Comparison of ENCODE assay signal across 1 cellular context in the genomic region with DNA sequence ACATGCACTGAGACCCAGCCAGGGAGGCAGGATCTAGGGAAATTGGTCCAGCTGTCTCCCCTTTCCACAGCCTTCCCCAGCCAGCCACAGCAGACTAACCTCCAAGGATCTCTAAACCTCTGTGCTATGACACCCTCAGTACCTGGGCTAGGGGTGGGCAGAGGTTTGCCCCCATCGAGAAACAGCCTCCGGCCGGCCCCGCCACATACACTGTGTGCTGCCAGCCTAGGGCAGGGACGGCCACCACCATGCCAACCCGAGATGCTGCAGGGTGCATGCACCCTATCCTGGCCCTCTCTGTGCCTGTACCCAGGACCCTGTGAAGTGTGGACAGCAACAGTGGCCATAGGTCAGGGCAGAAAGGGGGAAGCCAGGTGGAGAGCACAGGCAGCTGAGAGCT.
TF ChIP-seq lines count a peak whose summit lies in the region.

No MANE protein-coding gene starts in this region.

TF ChIP-seq in K562, 482 proteins besides CTCF, POLR2A, EP300 and RAD21 (continued from another document):
- TF ChIP-seq, protein P1, sequence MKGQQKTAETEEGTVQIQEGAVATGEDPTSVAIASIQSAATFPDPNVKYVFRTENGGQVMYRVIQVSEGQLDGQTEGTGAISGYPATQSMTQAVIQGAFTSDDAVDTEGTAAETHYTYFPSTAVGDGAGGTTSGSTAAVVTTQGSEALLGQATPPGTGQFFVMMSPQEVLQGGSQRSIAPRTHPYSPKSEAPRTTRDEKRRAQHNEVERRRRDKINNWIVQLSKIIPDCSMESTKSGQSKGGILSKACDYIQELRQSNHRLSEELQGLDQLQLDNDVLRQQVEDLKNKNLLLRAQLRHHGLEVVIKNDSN (CRISPR knock-in tag; IDR thresholded peaks at IDR 0.05): peak; percentile 31; the same call in 1 of the 2 replicates
- TF ChIP-seq, protein P2, sequence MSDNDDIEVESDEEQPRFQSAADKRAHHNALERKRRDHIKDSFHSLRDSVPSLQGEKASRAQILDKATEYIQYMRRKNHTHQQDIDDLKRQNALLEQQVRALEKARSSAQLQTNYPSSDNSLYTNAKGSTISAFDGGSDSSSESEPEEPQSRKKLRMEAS (CRISPR knock-in tag; IDR thresholded peaks at IDR 0.05): peak; percentile 45
- TF ChIP-seq IRF2 (CRISPR knock-in tag; IDR thresholded peaks at IDR 0.05) (0 out of 2 replicates have a peak, but pooled peaks have one; percentile 51), MTA1 (IDR thresholded peaks at IDR 0.05; ENCODE audit: borderline replicate concordance) (no peak), ZFX (CRISPR knock-in tag; IDR thresholded peaks at IDR 0.05) (peak; percentile 30; the same call in 1 of the 2 replicates), HDAC6 (IDR thresholded peaks at IDR 0.05; ENCODE audit: low read depth, low read length) (0 out of 2 replicates have a peak, but pooled peaks have one; percentile 32)
TF ChIP-seq in K562: peak in this region for 8.
